In the genomic region with DNA sequence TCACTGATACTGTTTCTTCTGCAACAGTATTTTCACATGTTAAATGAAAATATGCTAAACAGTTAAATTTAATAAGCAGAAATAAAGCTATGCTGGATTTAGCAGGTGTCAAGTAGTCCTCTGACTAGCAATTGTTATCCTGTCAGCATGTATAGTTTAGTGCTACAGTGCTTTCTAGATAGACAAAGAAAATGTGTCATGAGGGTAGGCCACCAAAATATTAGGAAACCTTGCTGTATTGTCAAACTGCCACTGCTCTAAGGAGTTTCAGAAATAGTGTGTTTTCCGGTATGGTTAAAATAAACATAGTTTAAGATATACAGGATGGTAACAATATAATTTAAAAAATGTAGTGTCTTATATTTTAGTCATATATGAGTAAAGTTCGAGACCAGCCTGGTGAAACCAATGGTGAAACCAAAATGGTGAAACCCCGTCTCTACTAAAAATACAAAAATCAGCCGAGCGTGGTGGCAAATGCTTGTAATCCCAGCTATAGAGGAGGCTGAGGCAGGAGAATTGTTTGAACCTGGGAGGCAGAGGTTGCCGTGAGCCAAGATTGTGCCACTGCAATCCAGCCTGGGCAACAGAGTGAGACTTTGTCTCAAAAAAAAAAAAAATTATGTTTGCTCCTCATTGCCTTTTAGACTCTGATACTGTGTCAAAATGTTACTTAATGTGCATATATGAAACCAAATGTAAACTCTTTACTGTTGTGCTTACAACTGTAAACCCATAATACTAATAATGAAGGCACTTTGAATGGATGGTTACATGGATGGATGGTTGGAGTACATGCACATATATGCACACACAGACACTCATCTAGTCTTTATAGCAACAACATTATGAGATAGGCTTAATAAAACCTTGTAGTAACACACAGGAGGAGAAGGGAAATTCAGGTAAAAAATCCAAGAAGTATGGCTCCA, we compare ENCODE assay signal across 1 cellular context.
TF ChIP-seq lines count a peak whose summit lies in the region.

No MANE protein-coding gene starts in this region.

TF ChIP-seq in GM12878, 131 proteins besides CTCF, POLR2A, EP300 and RAD21 (continued from another document):
- TF ChIP-seq, protein P1, sequence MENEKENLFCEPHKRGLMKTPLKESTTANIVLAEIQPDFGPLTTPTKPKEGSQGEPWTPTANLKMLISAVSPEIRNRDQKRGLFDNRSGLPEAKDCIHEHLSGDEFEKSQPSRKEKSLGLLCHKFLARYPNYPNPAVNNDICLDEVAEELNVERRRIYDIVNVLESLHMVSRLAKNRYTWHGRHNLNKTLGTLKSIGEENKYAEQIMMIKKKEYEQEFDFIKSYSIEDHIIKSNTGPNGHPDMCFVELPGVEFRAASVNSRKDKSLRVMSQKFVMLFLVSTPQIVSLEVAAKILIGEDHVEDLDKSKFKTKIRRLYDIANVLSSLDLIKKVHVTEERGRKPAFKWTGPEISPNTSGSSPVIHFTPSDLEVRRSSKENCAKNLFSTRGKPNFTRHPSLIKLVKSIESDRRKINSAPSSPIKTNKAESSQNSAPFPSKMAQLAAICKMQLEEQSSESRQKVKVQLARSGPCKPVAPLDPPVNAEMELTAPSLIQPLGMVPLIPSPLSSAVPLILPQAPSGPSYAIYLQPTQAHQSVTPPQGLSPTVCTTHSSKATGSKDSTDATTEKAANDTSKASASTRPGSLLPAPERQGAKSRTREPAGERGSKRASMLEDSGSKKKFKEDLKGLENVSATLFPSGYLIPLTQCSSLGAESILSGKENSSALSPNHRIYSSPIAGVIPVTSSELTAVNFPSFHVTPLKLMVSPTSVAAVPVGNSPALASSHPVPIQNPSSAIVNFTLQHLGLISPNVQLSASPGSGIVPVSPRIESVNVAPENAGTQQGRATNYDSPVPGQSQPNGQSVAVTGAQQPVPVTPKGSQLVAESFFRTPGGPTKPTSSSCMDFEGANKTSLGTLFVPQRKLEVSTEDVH (IDR thresholded peaks at IDR 0.05; ENCODE audit: low read depth, partially characterized antibody) = no peak
- no peak for TF ChIP-seq CBX3 (IDR thresholded peaks at IDR 0.05; ENCODE audit: borderline replicate concordance, low read depth)
